18 cellular contexts compared by ENCODE assay signal in genomic region chr1:38268226-38268625, GRCh38.
"Had no signal": no experiment of that assay in that cellular context is flagged by ENCODE, and none has a peak within 500 bp of the region (broad histone marks: within the 10 kb centered on the region; RNA-seq: fewer than 3 reads in every experiment).

No MANE protein-coding gene starts in this region.

- H3K4me1 ChIP-seq: colonic mucosa, psoas muscle, testis, tibial nerve had no signal

- H3K27me3 ChIP-seq: colonic mucosa, testis, tibial nerve had no signal

- H3K36me3 Mint-ChIP-seq: natural killer cell; stimulated activated naive B cell treated with anti-CD40 and anti-IgM and Interleukin-4, amounts not matched to agents 10 μg/mL and 1 μg/mL and 100 μg/mL, for 72 hours had no signal

- H3K79me2 ChIP-seq: hepatocyte had no signal

- H3K36me3 ChIP-seq: colonic mucosa, tibial nerve had no signal

- DNase-seq: colonic mucosa; dermis blood vessel endothelial cell; effector CD4-positive, alpha-beta T cell; foreskin melanocyte; head of caudate nucleus; kidney glomerular epithelial cell; mammary epithelial cell; natural killer cell; stimulated activated CD4-positive, alpha-beta T cell treated with anti-CD3 and anti-CD28 coated beads, Interleukin-2, amount 100 ng/mL, for 24 hours; stimulated activated CD4-positive, alpha-beta T cell treated with anti-CD3 and anti-CD28 coated beads, Interleukin-4, amount 100 ng/mL, for 4 hours; stimulated activated naive B cell treated with anti-CD40 and anti-IgM and Interleukin-4, amounts not matched to agents 10 μg/mL and 1 μg/mL and 100 μg/mL, for 72 hours; stimulated activated naive CD8-positive, alpha-beta T cell treated with anti-CD3 and anti-CD28 coated beads, Interleukin-15, amount 100 ng/mL, for 72 hours; testis had no signal

- H3K4me1 Mint-ChIP-seq: natural killer cell; stimulated activated naive B cell treated with anti-CD40 and anti-IgM and Interleukin-4, amounts not matched to agents 10 μg/mL and 1 μg/mL and 100 μg/mL, for 72 hours; stimulated activated naive CD8-positive, alpha-beta T cell treated with anti-CD3 and anti-CD28 coated beads, Interleukin-15, amount 100 ng/mL, for 72 hours had no signal

- H3K4me2 ChIP-seq: hepatocyte had no signal

- H3K27ac ChIP-seq: colonic mucosa, hepatocyte, psoas muscle, testis, tibial nerve had no signal

- H3K9me3 ChIP-seq: colonic mucosa, psoas muscle, testis, tibial nerve had no signal

- H2AFZ ChIP-seq: hepatocyte had no signal

- FAIRE-seq: islet of Langerhans had no signal

- H3K4me3 ChIP-seq: colonic mucosa, hepatocyte, psoas muscle, testis, tibial nerve had no signal

- H3K4me3 Mint-ChIP-seq: natural killer cell; stimulated activated naive B cell treated with anti-CD40 and anti-IgM and Interleukin-4, amounts not matched to agents 10 μg/mL and 1 μg/mL and 100 μg/mL, for 72 hours; stimulated activated naive CD8-positive, alpha-beta T cell treated with anti-CD3 and anti-CD28 coated beads, Interleukin-15, amount 100 ng/mL, for 72 hours had no signal

- ATAC-seq: natural killer cell; psoas muscle; sciatic nerve; stimulated activated naive B cell treated with anti-CD40 and anti-IgM and Interleukin-4, amounts not matched to agents 10 μg/mL and 1 μg/mL and 100 μg/mL, for 72 hours; stimulated activated naive CD8-positive, alpha-beta T cell treated with anti-CD3 and anti-CD28 coated beads, Interleukin-15, amount 100 ng/mL, for 72 hours had no signal

- H3K9me3 Mint-ChIP-seq: natural killer cell; stimulated activated naive B cell treated with anti-CD40 and anti-IgM and Interleukin-4, amounts not matched to agents 10 μg/mL and 1 μg/mL and 100 μg/mL, for 72 hours; stimulated activated naive CD8-positive, alpha-beta T cell treated with anti-CD3 and anti-CD28 coated beads, Interleukin-15, amount 100 ng/mL, for 72 hours had no signal

- H3K27ac Mint-ChIP-seq: natural killer cell; stimulated activated naive B cell treated with anti-CD40 and anti-IgM and Interleukin-4, amounts not matched to agents 10 μg/mL and 1 μg/mL and 100 μg/mL, for 72 hours had no signal
